In the genomic region with DNA sequence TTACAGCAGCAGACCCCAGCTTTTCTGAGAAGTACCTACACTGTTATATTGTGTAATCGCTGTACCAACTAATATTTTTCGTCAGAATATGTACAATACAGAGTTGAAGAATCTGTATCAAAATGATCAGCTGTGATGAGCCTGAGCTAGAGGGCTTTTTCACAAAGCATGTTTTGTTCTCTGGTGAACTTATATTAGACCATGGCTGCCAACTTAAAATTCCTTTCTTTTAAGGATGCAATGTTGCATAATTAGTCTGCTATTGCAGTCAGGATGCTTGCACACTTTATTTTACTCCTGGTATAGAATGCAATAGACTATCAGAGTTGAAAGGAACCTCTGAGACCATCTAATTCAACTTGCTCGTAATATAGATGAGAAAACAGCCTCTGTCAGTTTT, we compare ENCODE assay signal across 24 cellular contexts.
"Had no signal": no experiment of that assay in that cellular context is flagged by ENCODE, and none has a peak within 500 bp of the region (broad histone marks: within the 10 kb centered on the region; RNA-seq: fewer than 3 reads in every experiment).

No MANE protein-coding gene starts in this region.

- H3K36me3 ChIP-seq: esophagus muscularis mucosa, heart left ventricle, neutrophil, sigmoid colon, suprapubic skin, thyroid gland, uterus had no signal

- H3K27me3 ChIP-seq: esophagus muscularis mucosa, foreskin keratinocyte, heart left ventricle, neutrophil, sigmoid colon, suprapubic skin, thyroid gland, uterus had no signal

- DNase-seq: effector memory CD8-positive, alpha-beta T cell; foreskin keratinocyte; heart left ventricle; hippocampal formation; kidney glomerular epithelial cell; naive thymus-derived CD4-positive, alpha-beta T cell; nephron progenitor cell; posterior cingulate gyrus; sigmoid colon; stimulated activated CD4-positive, alpha-beta T cell treated with anti-CD3 and anti-CD28 coated beads, Interleukin-2, amount 100 ng/mL, for 48 hours; stimulated activated CD8-positive, alpha-beta memory T cell treated with anti-CD3 and anti-CD28 coated beads, Interleukin-4, amount 100 ng/mL, for 48 hours; stimulated activated naive CD8-positive, alpha-beta T cell treated with anti-CD3 and anti-CD28 coated beads, Interleukin-15, Interleukin-2, amounts not matched to agents 100 U/mL and 50 U/mL, for 24 hours; thyroid gland; uterus had no signal

- H3K27ac ChIP-seq: epithelial cell of prostate, esophagus muscularis mucosa, foreskin keratinocyte, neutrophil, sigmoid colon, suprapubic skin, thyroid gland, uterus had no signal

- FAIRE-seq: colon, islet of Langerhans had no signal

- H3K4me3 ChIP-seq: esophagus muscularis mucosa, heart left ventricle, sigmoid colon, smooth muscle cell, suprapubic skin, thyroid gland, uterus had no signal

- H3K9me3 Mint-ChIP-seq: dendritic cell treated with granulocyte-macrophage colony-stimulating factor and Interleukin-4, amounts not matched to agents 40 ng/mL and 50 ng/mL, for 4 days; nephron progenitor cell; stimulated activated effector memory CD8-positive, alpha-beta T cell treated with anti-CD3 and anti-CD28 coated beads, Interleukin-12 subunit alpha, Interleukin-12 subunit beta, amount 100 ng/mL, for 72 hours; type B pancreatic cell had no signal

- H3K9me3 ChIP-seq: esophagus muscularis mucosa, heart left ventricle, neutrophil, sigmoid colon, suprapubic skin, thyroid gland, uterus had no signal

- H3K27me3 Mint-ChIP-seq: dendritic cell treated with granulocyte-macrophage colony-stimulating factor and Interleukin-4, amounts not matched to agents 40 ng/mL and 50 ng/mL, for 4 days; effector memory CD8-positive, alpha-beta T cell had no signal

- H3K36me3 Mint-ChIP-seq: naive thymus-derived CD4-positive, alpha-beta T cell; stimulated activated effector memory CD8-positive, alpha-beta T cell treated with anti-CD3 and anti-CD28 coated beads, Interleukin-12 subunit alpha, Interleukin-12 subunit beta, amount 100 ng/mL, for 72 hours; type B pancreatic cell had no signal

- H3K4me1 Mint-ChIP-seq: naive thymus-derived CD4-positive, alpha-beta T cell; stimulated activated effector memory CD8-positive, alpha-beta T cell treated with anti-CD3 and anti-CD28 coated beads, Interleukin-12 subunit alpha, Interleukin-12 subunit beta, amount 100 ng/mL, for 72 hours had no signal

- H3K4me3 Mint-ChIP-seq: dendritic cell treated with granulocyte-macrophage colony-stimulating factor and Interleukin-4, amounts not matched to agents 40 ng/mL and 50 ng/mL, for 4 days; effector memory CD8-positive, alpha-beta T cell; naive thymus-derived CD4-positive, alpha-beta T cell; nephron progenitor cell; stimulated activated effector memory CD8-positive, alpha-beta T cell treated with anti-CD3 and anti-CD28 coated beads, Interleukin-12 subunit alpha, Interleukin-12 subunit beta, amount 100 ng/mL, for 72 hours; type B pancreatic cell had no signal

- H3K27ac Mint-ChIP-seq: dendritic cell treated with granulocyte-macrophage colony-stimulating factor and Interleukin-4, amounts not matched to agents 40 ng/mL and 50 ng/mL, for 4 days; effector memory CD8-positive, alpha-beta T cell; naive thymus-derived CD4-positive, alpha-beta T cell; nephron progenitor cell; stimulated activated effector memory CD8-positive, alpha-beta T cell treated with anti-CD3 and anti-CD28 coated beads, Interleukin-12 subunit alpha, Interleukin-12 subunit beta, amount 100 ng/mL, for 72 hours; type B pancreatic cell had no signal

- ATAC-seq: effector memory CD8-positive, alpha-beta T cell; foreskin keratinocyte; naive thymus-derived CD4-positive, alpha-beta T cell; stimulated activated effector memory CD8-positive, alpha-beta T cell treated with anti-CD3 and anti-CD28 coated beads, Interleukin-12 subunit alpha, Interleukin-12 subunit beta, amount 100 ng/mL, for 72 hours; stimulated activated naive CD8-positive, alpha-beta T cell treated with anti-CD3 and anti-CD28 coated beads, Interleukin-15, Interleukin-2, amounts not matched to agents 100 U/mL and 50 U/mL, for 24 hours had no signal
